In the genomic region with DNA sequence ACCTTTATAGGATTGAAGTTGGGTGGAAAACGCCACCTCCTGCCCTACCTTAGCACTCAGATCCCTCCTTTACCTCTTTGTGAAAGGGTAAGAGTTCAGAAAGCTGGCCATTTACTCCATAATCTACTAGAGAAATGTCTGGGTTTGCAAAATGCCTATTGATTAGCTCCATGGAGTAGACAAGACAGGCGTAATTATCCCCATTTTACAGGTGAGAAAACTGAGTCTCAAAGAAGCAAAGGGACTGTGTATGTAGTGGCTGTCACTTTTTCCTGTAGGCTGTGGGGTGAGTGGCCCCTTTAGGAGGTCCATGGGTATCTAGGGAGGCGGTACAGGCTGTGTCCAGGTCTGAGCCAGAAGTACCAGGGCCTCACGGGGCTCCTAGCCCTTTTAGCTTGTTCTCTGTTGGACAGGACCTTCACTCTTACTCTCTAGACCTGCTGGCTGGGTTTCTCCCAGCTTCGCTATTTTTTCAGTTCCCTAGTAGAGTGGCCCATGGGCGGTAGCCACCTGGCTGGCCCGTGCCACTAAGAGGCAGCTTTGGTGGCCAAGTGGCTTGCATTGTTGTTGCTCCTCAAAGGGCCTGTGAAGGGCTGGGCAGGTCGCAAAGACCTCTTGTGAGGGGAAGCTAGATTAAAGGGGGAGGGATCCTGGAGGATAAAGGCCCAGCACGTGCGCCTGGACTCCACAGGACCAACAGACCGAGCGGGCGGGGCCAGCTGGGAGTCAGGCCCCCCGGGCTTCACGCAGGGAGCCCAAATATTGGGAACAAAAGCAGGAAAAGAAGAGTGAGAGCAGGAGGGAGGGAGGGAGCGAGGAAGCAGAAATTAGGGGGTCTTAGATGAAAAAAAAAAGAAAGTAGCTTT, we compare ENCODE assay signal across 1 cellular context.
A peak's percentile ranks its signal among the peaks of the same experiment; 100 is the strongest.
TF ChIP-seq lines count a peak whose summit lies in the region.

No MANE protein-coding gene starts in this region.

TF ChIP-seq in HepG2, 621 proteins besides CTCF, POLR2A, EP300 and RAD21:
- TF ChIP-seq ZNF501 (CRISPR knock-in tag; IDR thresholded peaks at IDR 0.05) (no peak), ZNF136 (CRISPR knock-in tag; IDR thresholded peaks at IDR 0.05; ENCODE audit: low read depth) (no peak), ZNF776 (CRISPR knock-in tag; IDR thresholded peaks at IDR 0.05) (no peak), ZNF629 (CRISPR knock-in tag; conservative IDR thresholded peaks at IDR 0.05) (peak; percentile 71)
